8 cellular contexts compared by ENCODE assay signal in genomic region chr1:33080885-33081553, GRCh38. TPM values are rescaled to one million over a fixed set of nuclear protein-coding genes. Genes with fewer than 3 reads are reported as not detected.
DNase-seq lines count a peak whose midpoint lies in the region; ATAC-seq and TF ChIP-seq lines count a peak whose summit lies in the region.

Gene AZIN2 (plus strand): TSS chr1:33081153. CDS start chr1:33082250, 1,097 bp downstream.

- peak within 1 kb of the TSS; percentile 59 for H3K4me3 ChIP-seq in ectodermal cell (ENCODE audit: insufficient read depth, low read depth, low read length)
- H3K4me3 ChIP-seq in lower lobe of right lung, result peak within 1 kb of the TSS; percentile 80

- peaks cover 27% of the 10 kb centered on the region for H3K27me3 ChIP-seq in ectodermal cell (ENCODE audit: control insufficient read depth, insufficient read depth, low read length, poor library complexity, severe bottlenecking)
- H3K27me3 ChIP-seq in lower lobe of right lung (ENCODE audit: low read depth), result no peaks in the 10 kb centered on the region

- 1% methylated on average over 52 of the region's 52 CpGs for WGBS in ectodermal cell, 2 experiments

- DNase-seq in NCI-H748 treated with DMSO at 0.1 percent for 48 hours (lab: John Stamatoyannopoulos, UW) (peak; percentile 76), lower lobe of right lung (peak; percentile 99)
- DNase-seq in activated CD8-positive, alpha-beta T cell treated with anti-CD3 and anti-CD28 coated beads, Interleukin-2, amount 10 ng/mL, durations not matched to agents 7 days and 5 days, result peak; percentile 98
- peak; percentile 93 to 99 for DNase-seq in stimulated activated CD4-positive, alpha-beta T cell treated with anti-CD3 and anti-CD28 coated beads, Interleukin-4, amount 100 ng/mL, for 48 hours (ENCODE audit: low read depth in 2 of 2)

- POLR2A ChIA-PET in activated CD8-positive, alpha-beta T cell treated with anti-CD3 and anti-CD28 coated beads, Interleukin-2, amount 10 ng/mL, durations not matched to agents 7 days and 5 days (lab: Charles Lee), result interaction anchor here (0.6 kb wide), 1 partner anchor 25 kb away, joined by 4 read pairs; no protein-coding TSS in a partner anchor

- intact Hi-C loops in lower lobe of right lung (cut with DNase I), result no loop called here

- CTCF ChIA-PET in activated CD8-positive, alpha-beta T cell treated with anti-CD3 and anti-CD28 coated beads, Interleukin-2, amount 10 ng/mL, durations not matched to agents 7 days and 5 days (lab: Charles Lee), result interaction anchor here (0.6 to 3.4 kb wide), 7 partner anchors 8 to 208 kb away, joined by 3 to 22 read pairs (median 4); no protein-coding TSS in a partner anchor

- peaks cover 7% of the 10 kb centered on the region for H3K36me3 Mint-ChIP-seq in activated CD8-positive, alpha-beta T cell treated with anti-CD3 and anti-CD28 coated beads, Interleukin-2, amount 10 ng/mL, durations not matched to agents 7 days and 5 days (ENCODE audit: low read depth)

- H3K27ac Mint-ChIP-seq in activated CD8-positive, alpha-beta T cell treated with anti-CD3 and anti-CD28 coated beads, Interleukin-2, amount 10 ng/mL, durations not matched to agents 7 days and 5 days, result no peak within 1 kb of the TSS

- no peak for TF ChIP-seq CTCF in C4-2B (conservative IDR thresholded peaks at IDR 0.05)
- TF ChIP-seq CTCF in lower lobe of right lung (IDR thresholded peaks at IDR 0.05), result no peak

- H3K27ac ChIP-seq in C4-2B (peak within 1 kb of the TSS; percentile 23), ectodermal cell (ENCODE audit: insufficient read depth, low read depth, low read length, poor library complexity, severe bottlenecking) (no peak within 1 kb of the TSS), lower lobe of right lung (peak within 1 kb of the TSS; percentile 59)

- peak within 1 kb of the TSS; percentile 78 for H3K4me3 Mint-ChIP-seq in activated CD8-positive, alpha-beta T cell treated with anti-CD3 and anti-CD28 coated beads, Interleukin-2, amount 10 ng/mL, durations not matched to agents 7 days and 5 days

- ATAC-seq in GM19395 (IDR thresholded peaks at IDR 0.05; ENCODE audit: unreplicated experiment), result peak; percentile 89
- ATAC-seq in HG03565 (IDR thresholded peaks at IDR 0.05; ENCODE audit: unreplicated experiment), result peak; percentile 91
- ATAC-seq in activated CD8-positive, alpha-beta T cell treated with anti-CD3 and anti-CD28 coated beads, Interleukin-2, amount 10 ng/mL, durations not matched to agents 7 days and 5 days, result peak; percentile 97
- peak; percentile 98 to 99 for ATAC-seq in lower lobe of right lung

- no peaks in the 10 kb centered on the region for H3K9me3 Mint-ChIP-seq in activated CD8-positive, alpha-beta T cell treated with anti-CD3 and anti-CD28 coated beads, Interleukin-2, amount 10 ng/mL, durations not matched to agents 7 days and 5 days (ENCODE audit: insufficient read depth)

- H3K9me3 ChIP-seq in ectodermal cell (ENCODE audit: control insufficient read depth, low read length) (no peaks in the 10 kb centered on the region), lower lobe of right lung (no peaks in the 10 kb centered on the region)

- H3K36me3 ChIP-seq in ectodermal cell (ENCODE audit: control insufficient read depth, insufficient read depth, low read length), result no peaks in the 10 kb centered on the region
- no peaks in the 10 kb centered on the region for H3K36me3 ChIP-seq in lower lobe of right lung

- H3K4me1 Mint-ChIP-seq in activated CD8-positive, alpha-beta T cell treated with anti-CD3 and anti-CD28 coated beads, Interleukin-2, amount 10 ng/mL, durations not matched to agents 7 days and 5 days (ENCODE audit: low read depth), result peaks cover 34% of the 10 kb centered on the region

- H3K27me3 Mint-ChIP-seq in activated CD8-positive, alpha-beta T cell treated with anti-CD3 and anti-CD28 coated beads, Interleukin-2, amount 10 ng/mL, durations not matched to agents 7 days and 5 days (ENCODE audit: low read depth), result peaks cover 7% of the 10 kb centered on the region

- peaks cover 5% of the 10 kb centered on the region for H3K4me1 ChIP-seq in ectodermal cell (ENCODE audit: control insufficient read depth, insufficient read depth, low read length)
- H3K4me1 ChIP-seq in lower lobe of right lung, result peaks cover 19% of the 10 kb centered on the region

RNA-seq across cellular contexts. Expression of gene AZIN2, which starts in this region (rescaled TPM):
- total RNA-seq in activated CD8-positive, alpha-beta T cell treated with anti-CD3 and anti-CD28 coated beads, Interleukin-2, amount 10 ng/mL, durations not matched to agents 7 days and 5 days, result 10 to 100 TPM; 11.0 to 12.0 TPM
- polyA plus RNA-seq in ectodermal cell (2013, experiment 1 of 4), result 3.3 TPM
- polyA plus RNA-seq in ectodermal cell (2013, experiment 2 of 4), result 3.4 TPM
- polyA plus RNA-seq in ectodermal cell (2013, experiment 3 of 4), result 3.3 TPM
- polyA plus RNA-seq in ectodermal cell (2013, experiment 4 of 4), result 4.5 TPM
- 2.4 TPM for total RNA-seq in lower lobe of right lung
